ENCODE assay signal across 1 cellular context in genomic region chr16:85529489-85530369, GRCh38.
A peak's percentile ranks its signal among the peaks of the same experiment; 100 is the strongest.
TF ChIP-seq lines count a peak whose summit lies in the region.

No MANE protein-coding gene starts in this region.

TF ChIP-seq in H1, 55 proteins besides CTCF, POLR2A, EP300 and RAD21:
- TF ChIP-seq ATF2 (IDR thresholded peaks at IDR 0.05; ENCODE audit: low read length) (no peak), EGR1 (IDR thresholded peaks at IDR 0.05; ENCODE audit: borderline replicate concordance, low read depth, low read length) (peak; percentile 31; the same call in 1 of the 2 replicates), MAFK (IDR thresholded peaks at IDR 0.05; ENCODE audit: low read depth, low read length) (no peak), CEBPB (IDR thresholded peaks at IDR 0.05; ENCODE audit: low read depth, low read length) (0 out of 2 replicates have a peak, but pooled peaks have one; percentile 7), ATF3 (IDR thresholded peaks at IDR 0.05; ENCODE audit: insufficient read depth, low read depth, low read length) (0 out of 2 replicates have a peak, but pooled peaks have one; percentile 16), KDM1A (IDR thresholded peaks at IDR 0.05; ENCODE audit: borderline replicate concordance, low read length) (peak; percentile 49; the same call in 1 of the 2 replicates)
